In the genomic region with DNA sequence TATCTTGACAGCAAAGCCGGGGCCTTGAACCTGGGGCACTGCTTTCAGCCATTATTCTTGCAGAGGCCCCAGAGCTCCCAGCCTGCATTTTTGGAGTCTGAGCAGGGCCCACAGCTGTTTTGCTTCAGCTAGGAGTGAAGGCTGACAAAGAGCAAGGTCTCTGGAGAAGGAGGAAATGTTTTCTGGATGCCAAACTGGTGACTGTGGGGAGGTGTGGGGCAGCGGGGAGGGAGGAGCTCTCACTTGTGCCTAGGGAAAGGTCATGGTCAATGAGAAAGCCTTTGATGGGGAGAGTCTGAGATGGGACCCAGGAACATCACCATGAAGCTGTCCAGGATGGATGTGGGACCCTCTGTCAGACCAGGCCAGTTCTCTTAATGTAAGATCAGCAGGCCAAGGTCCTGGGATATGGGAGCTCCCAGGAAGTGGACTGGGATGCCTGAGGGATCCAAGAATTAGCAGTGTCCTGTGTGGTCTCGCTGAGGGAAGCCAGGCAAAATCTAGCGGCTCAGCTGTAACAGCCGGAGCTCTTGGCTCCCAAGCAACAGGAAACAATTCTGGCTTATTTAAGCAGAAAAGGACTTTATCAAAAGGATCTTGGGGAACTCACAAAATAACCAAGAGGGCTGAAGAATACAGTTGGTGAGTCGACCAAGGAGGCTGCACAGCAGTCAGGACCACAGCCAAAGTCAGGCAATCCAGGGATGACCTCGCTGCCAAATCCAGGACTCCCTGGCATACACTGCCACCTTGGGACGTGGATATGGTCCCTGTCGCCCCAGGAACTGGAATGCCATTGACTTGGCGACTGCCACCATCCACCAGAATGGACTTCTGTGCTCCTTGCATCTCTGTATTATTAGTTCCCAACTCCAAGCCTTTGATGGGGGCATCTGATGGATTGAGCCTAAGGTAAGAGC, we compare ENCODE assay signal across 12 cellular contexts.
DNase-seq lines count a peak whose midpoint lies in the region; ATAC-seq and TF ChIP-seq lines count a peak whose summit lies in the region.
"Had no signal": no experiment of that assay in that cellular context is flagged by ENCODE, and none has a peak within 500 bp of the region (broad histone marks: within the 10 kb centered on the region; RNA-seq: fewer than 3 reads in every experiment).

No MANE protein-coding gene starts in this region.

- DNase-seq in ACHN (peak; percentile 25), LNCaP clone FGC (ENCODE audit: low read depth) (peak; percentile 3), epidermal melanocyte (ENCODE audit: insufficient read length, low spot score) (peak; percentile 26), lung (ENCODE audit: low spot score) (peak; percentile 39), NCI-H1092 (lab: John Stamatoyannopoulos, UW) (no peak), GF-D8 (lab: John Stamatoyannopoulos, UW) (no peak), SKM-1 treated with dmso at 0.1 percent for 144 hours (lab: John Stamatoyannopoulos, UW; ENCODE audit: unreplicated experiment) (no peak)
- DNase-seq in naive thymus-derived CD8-positive, alpha-beta T cell: no peak
- DNase-seq: activated CD4-positive, alpha-beta T cell treated with anti-CD3 and anti-CD28 coated beads, Interleukin-2, amount 10 ng/mL, durations not matched to agents 7 days and 5 days; anterior cingulate cortex; stimulated activated naive B cell treated with anti-CD40 and anti-IgM and Interleukin-4, amounts not matched to agents 10 μg/mL and 1 μg/mL and 100 μg/mL, for 72 hours had no signal

- H3K27ac ChIP-seq in lung (ENCODE audit: low read depth in 1 of 2, low read length in 1 of 2): peak overlapping the region in 1 of 2 donors; percentile 84
- H3K27ac ChIP-seq: C4-2B had no signal

- no peaks in the 10 kb centered on the region for H3K36me3 ChIP-seq in lung (ENCODE audit: control insufficient read depth in 2 of 2, insufficient read depth in 2 of 2, low read length in 2 of 2)

- no peak overlapping the region for H3K4me3 Mint-ChIP-seq in naive thymus-derived CD8-positive, alpha-beta T cell
- H3K4me3 Mint-ChIP-seq: activated CD4-positive, alpha-beta T cell treated with anti-CD3 and anti-CD28 coated beads, Interleukin-2, amount 10 ng/mL, durations not matched to agents 7 days and 5 days; stimulated activated naive B cell treated with anti-CD40 and anti-IgM and Interleukin-4, amounts not matched to agents 10 μg/mL and 1 μg/mL and 100 μg/mL, for 72 hours had no signal

- no peak for ATAC-seq in lung (ENCODE audit: insufficient read depth, low FRiP score)
- no peak for ATAC-seq in naive thymus-derived CD8-positive, alpha-beta T cell
- ATAC-seq: stimulated activated naive B cell treated with anti-CD40 and anti-IgM and Interleukin-4, amounts not matched to agents 10 μg/mL and 1 μg/mL and 100 μg/mL, for 72 hours had no signal

- H3K9me3 ChIP-seq in lung (ENCODE audit: control insufficient read depth in 2 of 2, insufficient read depth in 1 of 2, low read length in 1 of 2): peaks cover 0 to 4% of the 10 kb centered on the region in 2 donors

- 51 to 56% methylated on average over 9 to 10 of the region's 10 CpGs for WGBS in lung, 2 donors

- H3K27me3 ChIP-seq in lung (ENCODE audit: control insufficient read depth, insufficient read depth): no peaks in the 10 kb centered on the region

- peaks cover 0 to 6% of the 10 kb centered on the region in 2 donors for H3K4me1 ChIP-seq in lung (ENCODE audit: control insufficient read depth in 2 of 2, insufficient read depth in 2 of 2, low read length in 2 of 2)

- H3K4me1 Mint-ChIP-seq in naive thymus-derived CD8-positive, alpha-beta T cell: peaks cover 6 to 14% (median 8%) of the 10 kb centered on the region in 4 donors

- POLR2A ChIA-PET in naive thymus-derived CD8-positive, alpha-beta T cell (lab: Charles Lee): interaction anchor here (1.0 kb wide), 1 partner anchor 86 kb away, joined by 3 read pairs; no protein-coding TSS in a partner anchor

- in situ Hi-C loops in ACHN (cut with HindIII; ENCODE audit: low pct_ligation_motif_present, low pct_unique_long_range_greater_than_20kb, low sequenced_read_pairs): no loop called here

- H3K4me3 ChIP-seq in LNCaP clone FGC (ENCODE audit: low read depth, low read length): no peak overlapping the region
- H3K4me3 ChIP-seq in lung: no peak overlapping the region

- no peaks in the 10 kb centered on the region for H3K36me3 Mint-ChIP-seq in naive thymus-derived CD8-positive, alpha-beta T cell
- H3K36me3 Mint-ChIP-seq: stimulated activated naive B cell treated with anti-CD40 and anti-IgM and Interleukin-4, amounts not matched to agents 10 μg/mL and 1 μg/mL and 100 μg/mL, for 72 hours had no signal

- TF ChIP-seq CTCF in LNCaP clone FGC (IDR thresholded peaks at IDR 0.05; ENCODE audit: control insufficient read depth, extremely low read depth, insufficient read depth) (peak; percentile 44), lung (IDR thresholded peaks at IDR 0.05; ENCODE audit: control extremely low read depth, extremely low read depth) (no peak)

- H3K9me3 Mint-ChIP-seq in naive thymus-derived CD8-positive, alpha-beta T cell: peaks cover 0 to 2% (median 0%) of the 10 kb centered on the region in 9 donors
- H3K9me3 Mint-ChIP-seq: activated CD4-positive, alpha-beta T cell treated with anti-CD3 and anti-CD28 coated beads, Interleukin-2, amount 10 ng/mL, durations not matched to agents 7 days and 5 days; stimulated activated naive B cell treated with anti-CD40 and anti-IgM and Interleukin-4, amounts not matched to agents 10 μg/mL and 1 μg/mL and 100 μg/mL, for 72 hours had no signal

- no peaks in the 10 kb centered on the region for H3K27me3 Mint-ChIP-seq in naive thymus-derived CD8-positive, alpha-beta T cell
- H3K27me3 Mint-ChIP-seq: activated CD4-positive, alpha-beta T cell treated with anti-CD3 and anti-CD28 coated beads, Interleukin-2, amount 10 ng/mL, durations not matched to agents 7 days and 5 days had no signal

- H3K27ac Mint-ChIP-seq in naive thymus-derived CD8-positive, alpha-beta T cell: no peak overlapping the region
- H3K27ac Mint-ChIP-seq: activated CD4-positive, alpha-beta T cell treated with anti-CD3 and anti-CD28 coated beads, Interleukin-2, amount 10 ng/mL, durations not matched to agents 7 days and 5 days; stimulated activated naive B cell treated with anti-CD40 and anti-IgM and Interleukin-4, amounts not matched to agents 10 μg/mL and 1 μg/mL and 100 μg/mL, for 72 hours had no signal

Comparison
In these comparisons a context has a peak if more than half of its experiments do, and no peak if none do; other contexts are left out.
1. DNase-seq: peak in ACHN (single experiment), LNCaP clone FGC (single experiment), epidermal melanocyte (single experiment) and lung (single experiment); none in NCI-H1092 (single experiment), naive thymus-derived CD8-positive, alpha-beta T cell (0 of 10), GF-D8 (single experiment) and SKM-1 treated with dmso at 0.1 percent for 144 hours (single experiment).